In genomic region chr1:238221738-238222137, GRCh38 we compare ENCODE assay signal across 24 cellular contexts.
DNase-seq lines count a peak whose midpoint lies in the region; ATAC-seq, FAIRE-seq and TF ChIP-seq lines count a peak whose summit lies in the region.
"Had no signal": no experiment of that assay in that cellular context is flagged by ENCODE, and none has a peak within 500 bp of the region (broad histone marks: within the 10 kb centered on the region; RNA-seq: fewer than 3 reads in every experiment).

No MANE protein-coding gene starts in this region.

- RAD21 ChIA-PET in GM12878 (lab: Charles Lee; ENCODE audit: unreplicated experiment) = no interaction called here

- H2AFZ ChIP-seq in GM12878 (ENCODE audit: control insufficient read depth, low read depth, low read length) = no peak overlapping the region

- DNase-seq in NCI-H69 (lab: John Stamatoyannopoulos, UW) (peak; percentile 27), GM12878 (ENCODE audit: low read depth, low spot score) (no peak), foreskin keratinocyte (no peak), tibial nerve (ENCODE audit: low spot score in 2 of 2) (no peak), NCI-H2227 (lab: John Stamatoyannopoulos, UW; ENCODE audit: unreplicated experiment) (no peak)
- no peak for DNase-seq in activated CD4-positive, alpha-beta T cell treated with anti-CD3 and anti-CD28 coated beads, Interleukin-2, amount 50 U/mL, for 4 hours
- DNase-seq: AML-193; Caco-2; Calu3; CD4-positive, alpha-beta T cell; CD8-positive, alpha-beta T cell; DMS79 treated with DMSO at 0.1 percent for 48 hours; GF-D8 had no signal

- TF ChIP-seq EP300 in GM12878 (IDR thresholded peaks at IDR 0.05; ENCODE audit: borderline replicate concordance in 1 of 2, control insufficient read depth in 1 of 2, low read depth in 2 of 2, low read length in 2 of 2) (no peak), gastroesophageal sphincter (IDR thresholded peaks at IDR 0.05) (no peak), tibial nerve (IDR thresholded peaks at IDR 0.05) (no peak)

- ATAC-seq in HG03432 (IDR thresholded peaks at IDR 0.05; ENCODE audit: unreplicated experiment) (peak; percentile 52), GM12878 (peak; percentile 69), gastroesophageal sphincter (no peak), foreskin keratinocyte (no peak)
- ATAC-seq: A549; CD8-positive, alpha-beta T cell had no signal

- H3K9me3 ChIP-seq in GM12878 (replicated peaks; ENCODE audit: control insufficient read depth, insufficient read depth, low read length) (no peaks in the 10 kb centered on the region; the same call in 2 of the 3 replicates), gastroesophageal sphincter (no peaks in the 10 kb centered on the region), tibial nerve (no peaks in the 10 kb centered on the region)
- H3K9me3 ChIP-seq: A549, Caco-2 had no signal

- no TSS peak for BruUV-seq in GM12878 (replicated peaks; lab: Mats Ljungman, UMichigan)

- no peaks in the 10 kb centered on the region for H4K20me1 ChIP-seq in GM12878 (ENCODE audit: control insufficient read depth, insufficient read depth)
- H4K20me1 ChIP-seq: BLaER1 treated with 17β-estradiol and CSF1 and Interleukin-3, amounts not matched to agents 10 nM and 100 nM had no signal

- no peak overlapping the region for H3K9ac ChIP-seq in GM12878 (ENCODE audit: control insufficient read depth, insufficient read depth, low read length)
- H3K9ac ChIP-seq: BLaER1 treated with 17β-estradiol and CSF1 and Interleukin-3, amounts not matched to agents 10 nM and 100 nM had no signal

- in situ Hi-C loops in GM12878 (cut with MboI) = no loop called here

- TF ChIP-seq POLR2A in GM12878 (IDR thresholded peaks at IDR 0.05; ENCODE audit: low read depth, low read length) = no peak
- TF ChIP-seq POLR2A in gastroesophageal sphincter (IDR thresholded peaks at IDR 0.05) = no peak
- TF ChIP-seq POLR2A in tibial nerve (IDR thresholded peaks at IDR 0.05) = no peak

- SMC1A ChIA-PET in GM12878 (lab: Charles Lee; ENCODE audit: uncharacterized antibody, unreplicated experiment) = interaction anchor here (1.6 to 2.3 kb wide), 3 partner anchors 10 to 285 kb away, joined by 3 to 18 read pairs (median 3); no protein-coding TSS in a partner anchor

- H3K4me2 ChIP-seq in GM12878 (ENCODE audit: control insufficient read depth, insufficient read depth) = no peak overlapping the region
- H3K4me2 ChIP-seq: A549; BLaER1 treated with 17β-estradiol and CSF1 and Interleukin-3, amounts not matched to agents 10 nM and 100 nM had no signal

- H3K27me3 ChIP-seq in GM12878 (replicated peaks in 1 of 2; ENCODE audit: control insufficient read depth in 2 of 2, insufficient read depth in 2 of 2, low read length in 1 of 2) = no peaks in the 10 kb centered on the region
- no peaks in the 10 kb centered on the region for H3K27me3 ChIP-seq in gastroesophageal sphincter
- H3K27me3 ChIP-seq in foreskin keratinocyte = no peaks in the 10 kb centered on the region
- no peaks in the 10 kb centered on the region for H3K27me3 ChIP-seq in tibial nerve
- H3K27me3 ChIP-seq: BLaER1 treated with 17β-estradiol and CSF1 and Interleukin-3, amounts not matched to agents 10 nM and 100 nM had no signal

- no peak overlapping the region for H3K27ac ChIP-seq in GM12878 (ENCODE audit: control insufficient read depth, insufficient read depth)
- H3K27ac ChIP-seq in gastroesophageal sphincter = peak overlapping the region in 3 of 4 donors; percentile 13 to 41 (median 30)
- no peak overlapping the region for H3K27ac ChIP-seq in foreskin keratinocyte
- no peak overlapping the region for H3K27ac ChIP-seq in tibial nerve
- H3K27ac ChIP-seq: 22Rv1; A549; BLaER1 treated with 17β-estradiol and CSF1 and Interleukin-3, amounts not matched to agents 10 nM and 100 nM; C4-2B had no signal

- H3K4me1 ChIP-seq in GM12878 (ENCODE audit: control insufficient read depth, insufficient read depth, low read length) (no peaks in the 10 kb centered on the region), gastroesophageal sphincter (peaks cover 0 to 22% (median 0%) of the 10 kb centered on the region in 3 donors), foreskin keratinocyte (no peaks in the 10 kb centered on the region), tibial nerve (no peaks in the 10 kb centered on the region)
- H3K4me1 ChIP-seq: A549; BLaER1 treated with 17β-estradiol and CSF1 and Interleukin-3, amounts not matched to agents 10 nM and 100 nM; Caco-2 had no signal

- no peak for FAIRE-seq in GM12878 (lab: Jason Lieb, UNC)
- FAIRE-seq: A549, D721Med, G401.6, GM12892, GM18507, GM19239 had no signal

- H3K79me2 ChIP-seq in GM12878 (ENCODE audit: control insufficient read depth, insufficient read depth, low read length) = no peaks in the 10 kb centered on the region

- WGBS in GM12878 (ENCODE audit: insufficient coverage, insufficient replicate concordance, low lambda C conversion rate, missing lambda C conversion rate) = 2% methylated on average over 4 of the region's 4 CpGs
- 38 to 71% methylated on average over 3 to 4 of the region's 4 CpGs for whole genome bisulfite sequencing in gastroesophageal sphincter (ENCODE audit: low coverage in 1 of 2), 2 donors
- WGBS in tibial nerve, 2 donors = 75 to 77% methylated on average over 4 of the region's 4 CpGs

- TF ChIP-seq RAD21 in GM12878 (IDR thresholded peaks at IDR 0.05; ENCODE audit: insufficient read depth, low read depth, low read length) = no peak

- POLR2A ChIA-PET in GM12878 (lab: Charles Lee) = no interaction called here

- no peak for TF ChIP-seq CTCF in GM12878 (IDR thresholded peaks at IDR 0.05 in 2 of 3, conservative IDR thresholded peaks at IDR 0.05 in 1 of 3; ENCODE audit: control insufficient read depth in 2 of 3, extremely low read depth in 1 of 3, insufficient read depth in 1 of 3, low read depth in 3 of 3, low read length in 3 of 3)
- no peak for TF ChIP-seq CTCF in gastroesophageal sphincter (IDR thresholded peaks at IDR 0.05)
- TF ChIP-seq CTCF in foreskin keratinocyte (conservative IDR thresholded peaks at IDR 0.05) = no peak
- no peak for TF ChIP-seq CTCF in tibial nerve (IDR thresholded peaks at IDR 0.05)

- H3K36me3 ChIP-seq in GM12878 (ENCODE audit: control insufficient read depth in 2 of 2, insufficient read depth in 2 of 2, low read length in 1 of 2) = no peaks in the 10 kb centered on the region
- no peaks in the 10 kb centered on the region for H3K36me3 ChIP-seq in gastroesophageal sphincter
- no peaks in the 10 kb centered on the region for H3K36me3 ChIP-seq in tibial nerve
- H3K36me3 ChIP-seq: BLaER1 treated with 17β-estradiol and CSF1 and Interleukin-3, amounts not matched to agents 10 nM and 100 nM had no signal

- H3K4me3 ChIP-seq in GM12878 = no peak overlapping the region
- H3K4me3 ChIP-seq in gastroesophageal sphincter = no peak overlapping the region
- H3K4me3 ChIP-seq in tibial nerve = no peak overlapping the region
- H3K4me3 ChIP-seq: A549; BLaER1 treated with 17β-estradiol and CSF1 and Interleukin-3, amounts not matched to agents 10 nM and 100 nM had no signal

- intact Hi-C loops in GM12878 (cut with micrococcal nuclease; ENCODE audit: unreplicated experiment) = no loop called here

- CTCF ChIA-PET in GM12878 (lab: Yijun Ruan, JAX) = interaction anchor here (0.7 to 1.1 kb wide), 3 partner anchors 50 to 321 kb away, joined by 3 read pairs; no protein-coding TSS in a partner anchor

TF ChIP-seq in GM12878, 131 proteins besides CTCF, POLR2A, EP300 and RAD21 (continues in another document):
- TF ChIP-seq SIN3A (IDR thresholded peaks at IDR 0.05; ENCODE audit: low read depth, low read length) = no peak
- no peak for TF ChIP-seq ZNF687 (IDR thresholded peaks at IDR 0.05)
- no peak for TF ChIP-seq PKNOX1 (IDR thresholded peaks at IDR 0.05)
- no peak for TF ChIP-seq KLF5 (IDR thresholded peaks at IDR 0.05; ENCODE audit: partially characterized antibody)
- TF ChIP-seq SMARCA5 (IDR thresholded peaks at IDR 0.05) = no peak
- TF ChIP-seq MTA3 (IDR thresholded peaks at IDR 0.05; ENCODE audit: borderline replicate concordance, low read length) = no peak

Comparison
In these comparisons a context has a peak if more than half of its experiments do, and no peak if none do; other contexts are left out.
1. ATAC-seq: peak in HG03432 (single experiment) and GM12878 (single experiment); none in gastroesophageal sphincter (single experiment) and foreskin keratinocyte (single experiment).
2. H3K27ac ChIP-seq: peak in gastroesophageal sphincter (3 of 4); none in GM12878 (single experiment), foreskin keratinocyte (single experiment) and tibial nerve (0 of 4).